In genomic region chr12:14577344-14577743, GRCh38 we compare ENCODE assay signal across 8 cellular contexts. TPM values are rescaled to one million over a fixed set of nuclear protein-coding genes. Genes with fewer than 3 reads are reported as not detected.
DNase-seq lines count a peak whose midpoint lies in the region; ATAC-seq and TF ChIP-seq lines count a peak whose summit lies in the region.
"Had no signal": no experiment of that assay in that cellular context is flagged by ENCODE, and none has a peak within 500 bp of the region (broad histone marks: within the 10 kb centered on the region; RNA-seq: fewer than 3 reads in every experiment).

No MANE protein-coding gene starts in this region.

- TF ChIP-seq CTCF in glutamatergic neuron (IDR thresholded peaks at IDR 0.05; ENCODE audit: partially characterized antibody, unreplicated experiment), result no peak

- POLR2A ChIA-PET in T-cell (lab: Charles Lee), result interaction anchor here in 1 of 2 donors (0.7 kb wide), 1 partner anchor 344 kb away, joined by 3 read pairs; no protein-coding TSS in a partner anchor

- H3K4me1 Mint-ChIP-seq in T-cell, result peaks cover 22 to 27% (median 25%) of the 10 kb centered on the region in 3 donors
- H3K4me1 Mint-ChIP-seq in glutamatergic neuron (ENCODE audit: low read depth, unreplicated experiment), result no peaks in the 10 kb centered on the region

- CTCF ChIA-PET in T-cell (lab: Charles Lee), result interaction anchor here in 1 of 2 donors (0.6 kb wide), 1 partner anchor 212 kb away, joined by 3 read pairs; the partner anchor contains the start of gene ATF7IP

- H3K36me3 Mint-ChIP-seq in T-cell, result no peaks in the 10 kb centered on the region
- no peaks in the 10 kb centered on the region for H3K36me3 Mint-ChIP-seq in glutamatergic neuron (ENCODE audit: unreplicated experiment)

- H3K27me3 Mint-ChIP-seq in T-cell (no peaks in the 10 kb centered on the region), glutamatergic neuron (ENCODE audit: unreplicated experiment) (no peaks in the 10 kb centered on the region)

- H3K9me3 Mint-ChIP-seq in T-cell, result no peaks in the 10 kb centered on the region
- no peaks in the 10 kb centered on the region for H3K9me3 Mint-ChIP-seq in glutamatergic neuron (ENCODE audit: unreplicated experiment)

- H3K4me3 Mint-ChIP-seq in T-cell (peak overlapping the region in 1 of 3 donors; percentile 26), glutamatergic neuron (ENCODE audit: unreplicated experiment) (no peak overlapping the region)

- H3K27ac Mint-ChIP-seq in T-cell (no peak overlapping the region), glutamatergic neuron (ENCODE audit: unreplicated experiment) (no peak overlapping the region)

- peak; percentile 87 for ATAC-seq in GM18907 (IDR thresholded peaks at IDR 0.05; ENCODE audit: unreplicated experiment)
- ATAC-seq in HG03159 (IDR thresholded peaks at IDR 0.05; ENCODE audit: unreplicated experiment), result peak; percentile 58
- peak; percentile 58 to 95 (median 78) for ATAC-seq in T-cell (replicated peaks in 1 of 4)
- ATAC-seq in GM18873 (IDR thresholded peaks at IDR 0.05; ENCODE audit: low FRiP score, unreplicated experiment), result no peak

- peak in 4 of 34 experiments; percentile 4 to 13 (median 6) for DNase-seq in T-cell
- peak; percentile 22 for DNase-seq in non-pigmented ciliary epithelial cell (ENCODE audit: low read depth)
- DNase-seq in glutamatergic neuron, result no peak
- no peak for DNase-seq in KG1 (lab: John Stamatoyannopoulos, UW)
- DNase-seq: stimulated activated CD4-positive, alpha-beta T cell treated with anti-CD3 and anti-CD28 coated beads, Interleukin-4, amount 100 ng/mL, for 4 hours had no signal

RNA-seq across cellular contexts. Expression of gene PLBD1, which starts 9.7 kb away (rescaled TPM):
- total RNA-seq in T-cell, result under 1 TPM; 0.13 to 0.57 (median 0.20) TPM
- total RNA-seq in glutamatergic neuron (ENCODE audit: unreplicated experiment), result 0.32 TPM
